Comparison of ENCODE assay signal across 1 cellular context in the genomic region with DNA sequence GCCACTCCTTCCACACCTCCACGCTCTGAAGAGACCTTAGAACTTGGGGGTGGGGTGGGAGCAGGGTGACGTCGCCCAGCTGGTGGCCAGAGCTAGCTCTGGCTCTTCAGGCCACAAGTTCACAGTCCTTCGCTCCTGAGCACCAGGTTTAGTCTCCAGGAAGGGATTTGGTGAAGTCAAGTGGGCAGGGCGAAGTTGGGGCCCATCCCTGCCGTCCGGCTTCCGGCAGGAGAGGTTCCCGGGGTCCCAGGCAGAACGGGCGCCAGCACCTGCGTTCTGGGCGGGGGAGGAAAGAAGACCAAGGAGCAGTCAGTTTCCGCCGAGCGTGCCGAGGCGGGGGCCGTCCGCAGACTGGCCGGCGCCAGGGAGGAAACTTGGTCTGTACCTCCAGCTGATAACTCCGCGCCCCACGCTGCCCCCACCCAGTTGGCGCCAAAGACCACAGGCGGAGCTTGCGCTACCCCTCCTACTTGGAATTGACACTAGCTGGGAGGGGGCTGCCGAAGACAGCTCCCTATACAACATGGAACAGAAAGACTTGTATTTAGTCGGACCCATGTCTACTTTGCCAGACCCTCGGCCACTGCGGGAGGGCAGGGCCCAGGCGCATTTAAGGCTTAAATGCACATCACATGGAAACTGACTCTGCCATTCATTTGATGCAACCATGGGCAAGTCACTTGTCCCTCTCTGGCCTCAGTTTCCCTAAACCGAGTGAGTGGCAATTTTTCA.
TF ChIP-seq lines count a peak whose summit lies in the region.

No MANE protein-coding gene starts in this region.

TF ChIP-seq in K562, 482 proteins besides CTCF, POLR2A, EP300 and RAD21 (continued from another document and continues in another):
- TF ChIP-seq, protein P1, sequence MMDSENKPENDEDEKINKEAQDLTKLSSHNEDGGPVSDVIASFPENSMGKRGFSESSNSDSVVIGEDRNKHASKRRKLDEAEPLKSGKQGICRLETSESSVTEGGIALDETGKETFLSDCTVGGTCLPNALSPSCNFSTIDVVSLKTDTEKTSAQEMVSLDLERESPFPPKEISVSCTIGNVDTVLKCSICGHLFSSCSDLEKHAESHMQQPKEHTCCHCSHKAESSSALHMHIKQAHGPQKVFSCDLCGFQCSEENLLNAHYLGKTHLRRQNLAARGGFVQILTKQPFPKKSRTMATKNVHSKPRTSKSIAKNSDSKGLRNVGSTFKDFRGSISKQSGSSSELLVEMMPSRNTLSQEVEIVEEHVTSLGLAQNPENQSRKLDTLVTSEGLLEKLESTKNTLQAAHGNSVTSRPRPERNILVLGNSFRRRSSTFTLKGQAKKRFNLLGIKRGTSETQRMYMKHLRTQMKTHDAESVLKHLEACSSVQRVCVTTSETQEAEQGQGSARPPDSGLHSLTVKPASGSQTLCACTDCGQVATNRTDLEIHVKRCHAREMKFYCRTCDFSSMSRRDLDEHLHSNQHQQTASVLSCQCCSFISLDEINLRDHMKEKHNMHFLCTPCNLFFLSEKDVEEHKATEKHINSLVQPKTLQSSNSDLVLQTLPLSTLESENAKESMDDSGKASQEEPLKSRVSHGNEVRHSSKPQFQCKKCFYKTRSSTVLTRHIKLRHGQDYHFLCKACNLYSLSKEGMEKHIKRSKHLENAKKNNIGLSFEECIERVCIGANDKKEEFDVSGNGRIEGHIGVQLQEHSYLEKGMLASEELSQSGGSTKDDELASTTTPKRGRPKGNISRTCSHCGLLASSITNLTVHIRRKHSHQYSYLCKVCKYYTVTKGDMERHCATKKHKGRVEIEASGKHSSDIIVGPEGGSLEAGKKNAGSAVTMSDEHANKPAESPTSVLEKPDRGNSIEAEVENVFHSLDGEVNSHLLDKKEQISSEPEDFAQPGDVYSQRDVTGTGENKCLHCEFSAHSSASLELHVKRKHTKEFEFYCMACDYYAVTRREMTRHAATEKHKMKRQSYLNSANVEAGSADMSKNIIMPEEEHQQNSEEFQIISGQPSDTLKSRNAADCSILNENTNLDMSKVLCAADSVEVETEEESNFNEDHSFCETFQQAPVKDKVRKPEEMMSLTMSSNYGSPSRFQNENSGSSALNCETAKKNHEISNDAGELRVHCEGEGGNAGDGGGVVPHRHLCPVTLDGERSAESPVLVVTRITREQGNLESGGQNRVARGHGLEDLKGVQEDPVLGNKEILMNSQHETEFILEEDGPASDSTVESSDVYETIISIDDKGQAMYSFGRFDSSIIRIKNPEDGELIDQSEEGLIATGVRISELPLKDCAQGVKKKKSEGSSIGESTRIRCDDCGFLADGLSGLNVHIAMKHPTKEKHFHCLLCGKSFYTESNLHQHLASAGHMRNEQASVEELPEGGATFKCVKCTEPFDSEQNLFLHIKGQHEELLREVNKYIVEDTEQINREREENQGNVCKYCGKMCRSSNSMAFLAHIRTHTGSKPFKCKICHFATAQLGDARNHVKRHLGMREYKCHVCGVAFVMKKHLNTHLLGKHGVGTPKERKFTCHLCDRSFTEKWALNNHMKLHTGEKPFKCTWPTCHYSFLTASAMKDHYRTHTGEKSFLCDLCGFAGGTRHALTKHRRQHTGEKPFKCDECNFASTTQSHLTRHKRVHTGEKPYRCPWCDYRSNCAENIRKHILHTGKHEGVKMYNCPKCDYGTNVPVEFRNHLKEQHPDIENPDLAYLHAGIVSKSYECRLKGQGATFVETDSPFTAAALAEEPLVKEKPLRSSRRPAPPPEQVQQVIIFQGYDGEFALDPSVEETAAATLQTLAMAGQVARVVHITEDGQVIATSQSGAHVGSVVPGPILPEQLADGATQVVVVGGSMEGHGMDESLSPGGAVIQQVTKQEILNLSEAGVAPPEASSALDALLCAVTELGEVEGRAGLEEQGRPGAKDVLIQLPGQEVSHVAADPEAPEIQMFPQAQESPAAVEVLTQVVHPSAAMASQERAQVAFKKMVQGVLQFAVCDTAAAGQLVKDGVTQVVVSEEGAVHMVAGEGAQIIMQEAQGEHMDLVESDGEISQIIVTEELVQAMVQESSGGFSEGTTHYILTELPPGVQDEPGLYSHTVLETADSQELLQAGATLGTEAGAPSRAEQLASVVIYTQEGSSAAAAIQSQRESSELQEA (IDR thresholded peaks at IDR 0.05; ENCODE audit: low read depth): no peak
- no peak; the same call in none of the 2 replicates for TF ChIP-seq SMARCE1 (IDR thresholded peaks at IDR 0.05)
- TF ChIP-seq, protein P2, sequence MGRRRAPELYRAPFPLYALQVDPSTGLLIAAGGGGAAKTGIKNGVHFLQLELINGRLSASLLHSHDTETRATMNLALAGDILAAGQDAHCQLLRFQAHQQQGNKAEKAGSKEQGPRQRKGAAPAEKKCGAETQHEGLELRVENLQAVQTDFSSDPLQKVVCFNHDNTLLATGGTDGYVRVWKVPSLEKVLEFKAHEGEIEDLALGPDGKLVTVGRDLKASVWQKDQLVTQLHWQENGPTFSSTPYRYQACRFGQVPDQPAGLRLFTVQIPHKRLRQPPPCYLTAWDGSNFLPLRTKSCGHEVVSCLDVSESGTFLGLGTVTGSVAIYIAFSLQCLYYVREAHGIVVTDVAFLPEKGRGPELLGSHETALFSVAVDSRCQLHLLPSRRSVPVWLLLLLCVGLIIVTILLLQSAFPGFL (CRISPR knock-in tag; IDR thresholded peaks at IDR 0.05): no peak
- no peak for TF ChIP-seq HDAC8 (tag; IDR thresholded peaks at IDR 0.05)
- 0 out of 2 replicates have a peak, but pooled peaks have one; percentile 23 for TF ChIP-seq ZC3H4 (CRISPR knock-in tag; IDR thresholded peaks at IDR 0.05; ENCODE audit: borderline replicate concordance)
- TF ChIP-seq SAFB (IDR thresholded peaks at IDR 0.05; ENCODE audit: borderline replicate concordance, low read depth, low read length): no peak
- peak; percentile 66 for TF ChIP-seq JUND (IDR thresholded peaks at IDR 0.05; ENCODE audit: borderline replicate concordance, low read depth, low read length)
- TF ChIP-seq JUND (tag; IDR thresholded peaks at IDR 0.05; ENCODE audit: borderline replicate concordance, low read depth, low read length): peak; percentile 47; the same call in 1 of the 3 replicates
- no peak for TF ChIP-seq HNRNPK (IDR thresholded peaks at IDR 0.05; ENCODE audit: low read depth, low read length, poor library complexity, severe bottlenecking)
- TF ChIP-seq ZNF324 (CRISPR knock-in tag; IDR thresholded peaks at IDR 0.05): no peak
- TF ChIP-seq ILK (tag; IDR thresholded peaks at IDR 0.05; ENCODE audit: borderline replicate concordance, low read depth): no peak
- TF ChIP-seq CAMTA2 (CRISPR knock-in tag; conservative IDR thresholded peaks at IDR 0.05): no peak
- no peak for TF ChIP-seq ZNF134 (CRISPR knock-in tag; conservative IDR thresholded peaks at IDR 0.05)
- TF ChIP-seq ZKSCAN1 (IDR thresholded peaks at IDR 0.05; ENCODE audit: low read depth, low read length): peak; percentile 12; the same call in 1 of the 2 replicates
- TF ChIP-seq, protein P3, sequence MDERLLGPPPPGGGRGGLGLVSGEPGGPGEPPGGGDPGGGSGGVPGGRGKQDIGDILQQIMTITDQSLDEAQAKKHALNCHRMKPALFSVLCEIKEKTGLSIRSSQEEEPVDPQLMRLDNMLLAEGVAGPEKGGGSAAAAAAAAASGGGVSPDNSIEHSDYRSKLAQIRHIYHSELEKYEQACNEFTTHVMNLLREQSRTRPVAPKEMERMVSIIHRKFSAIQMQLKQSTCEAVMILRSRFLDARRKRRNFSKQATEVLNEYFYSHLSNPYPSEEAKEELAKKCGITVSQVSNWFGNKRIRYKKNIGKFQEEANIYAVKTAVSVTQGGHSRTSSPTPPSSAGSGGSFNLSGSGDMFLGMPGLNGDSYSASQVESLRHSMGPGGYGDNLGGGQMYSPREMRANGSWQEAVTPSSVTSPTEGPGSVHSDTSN (CRISPR knock-in tag; IDR thresholded peaks at IDR 0.05; ENCODE audit: low read depth): no peak
- TF ChIP-seq, protein P3 (tag; conservative IDR thresholded peaks at IDR 0.05; ENCODE audit: low read depth): no peak
- TF ChIP-seq, protein P4, sequence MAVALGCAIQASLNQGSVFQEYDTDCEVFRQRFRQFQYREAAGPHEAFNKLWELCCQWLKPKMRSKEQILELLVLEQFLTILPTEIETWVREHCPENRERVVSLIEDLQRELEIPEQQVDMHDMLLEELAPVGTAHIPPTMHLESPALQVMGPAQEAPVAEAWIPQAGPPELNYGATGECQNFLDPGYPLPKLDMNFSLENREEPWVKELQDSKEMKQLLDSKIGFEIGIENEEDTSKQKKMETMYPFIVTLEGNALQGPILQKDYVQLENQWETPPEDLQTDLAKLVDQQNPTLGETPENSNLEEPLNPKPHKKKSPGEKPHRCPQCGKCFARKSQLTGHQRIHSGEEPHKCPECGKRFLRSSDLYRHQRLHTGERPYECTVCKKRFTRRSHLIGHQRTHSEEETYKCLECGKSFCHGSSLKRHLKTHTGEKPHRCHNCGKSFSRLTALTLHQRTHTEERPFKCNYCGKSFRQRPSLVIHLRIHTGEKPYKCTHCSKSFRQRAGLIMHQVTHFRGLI (CRISPR knock-in tag; IDR thresholded peaks at IDR 0.05): no peak
- TF ChIP-seq POU5F1 (IDR thresholded peaks at IDR 0.05; ENCODE audit: borderline replicate concordance, low read depth, low read length, partially characterized antibody): no peak
- no peak; the same call in 1 of the 2 replicates for TF ChIP-seq CC2D1A (IDR thresholded peaks at IDR 0.05)
- peak; percentile 80 for TF ChIP-seq HDAC3 (IDR thresholded peaks at IDR 0.05; ENCODE audit: borderline replicate concordance, partially characterized antibody)
- no peak for TF ChIP-seq DMBX1 (CRISPR knock-in tag; IDR thresholded peaks at IDR 0.05; ENCODE audit: borderline replicate concordance)
- TF ChIP-seq PHB (CRISPR knock-in tag; IDR thresholded peaks at IDR 0.05): 0 out of 2 replicates have a peak, but pooled peaks have one; percentile 5
- TF ChIP-seq NONO (IDR thresholded peaks at IDR 0.05; ENCODE audit: low read depth in 2 of 2, low read length in 1 of 2): peak in 1 of 2 experiments; percentile 72; a peak in 2 of 4 replicates
- TF ChIP-seq ZBTB8A (IDR thresholded peaks at IDR 0.05; ENCODE audit: partially characterized antibody): no peak
- TF ChIP-seq, protein P5, sequence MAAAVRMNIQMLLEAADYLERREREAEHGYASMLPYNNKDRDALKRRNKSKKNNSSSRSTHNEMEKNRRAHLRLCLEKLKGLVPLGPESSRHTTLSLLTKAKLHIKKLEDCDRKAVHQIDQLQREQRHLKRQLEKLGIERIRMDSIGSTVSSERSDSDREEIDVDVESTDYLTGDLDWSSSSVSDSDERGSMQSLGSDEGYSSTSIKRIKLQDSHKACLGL (CRISPR knock-in tag; IDR thresholded peaks at IDR 0.05; ENCODE audit: borderline replicate concordance, poor library complexity, severe bottlenecking): no peak
- TF ChIP-seq ZKSCAN8 (CRISPR knock-in tag; IDR thresholded peaks at IDR 0.05): no peak
- peak; percentile 83 for TF ChIP-seq SAP30 (IDR thresholded peaks at IDR 0.05; ENCODE audit: borderline replicate concordance, insufficient read depth, low read depth, low read length, poor library complexity, severe bottlenecking)
- TF ChIP-seq, protein P6, sequence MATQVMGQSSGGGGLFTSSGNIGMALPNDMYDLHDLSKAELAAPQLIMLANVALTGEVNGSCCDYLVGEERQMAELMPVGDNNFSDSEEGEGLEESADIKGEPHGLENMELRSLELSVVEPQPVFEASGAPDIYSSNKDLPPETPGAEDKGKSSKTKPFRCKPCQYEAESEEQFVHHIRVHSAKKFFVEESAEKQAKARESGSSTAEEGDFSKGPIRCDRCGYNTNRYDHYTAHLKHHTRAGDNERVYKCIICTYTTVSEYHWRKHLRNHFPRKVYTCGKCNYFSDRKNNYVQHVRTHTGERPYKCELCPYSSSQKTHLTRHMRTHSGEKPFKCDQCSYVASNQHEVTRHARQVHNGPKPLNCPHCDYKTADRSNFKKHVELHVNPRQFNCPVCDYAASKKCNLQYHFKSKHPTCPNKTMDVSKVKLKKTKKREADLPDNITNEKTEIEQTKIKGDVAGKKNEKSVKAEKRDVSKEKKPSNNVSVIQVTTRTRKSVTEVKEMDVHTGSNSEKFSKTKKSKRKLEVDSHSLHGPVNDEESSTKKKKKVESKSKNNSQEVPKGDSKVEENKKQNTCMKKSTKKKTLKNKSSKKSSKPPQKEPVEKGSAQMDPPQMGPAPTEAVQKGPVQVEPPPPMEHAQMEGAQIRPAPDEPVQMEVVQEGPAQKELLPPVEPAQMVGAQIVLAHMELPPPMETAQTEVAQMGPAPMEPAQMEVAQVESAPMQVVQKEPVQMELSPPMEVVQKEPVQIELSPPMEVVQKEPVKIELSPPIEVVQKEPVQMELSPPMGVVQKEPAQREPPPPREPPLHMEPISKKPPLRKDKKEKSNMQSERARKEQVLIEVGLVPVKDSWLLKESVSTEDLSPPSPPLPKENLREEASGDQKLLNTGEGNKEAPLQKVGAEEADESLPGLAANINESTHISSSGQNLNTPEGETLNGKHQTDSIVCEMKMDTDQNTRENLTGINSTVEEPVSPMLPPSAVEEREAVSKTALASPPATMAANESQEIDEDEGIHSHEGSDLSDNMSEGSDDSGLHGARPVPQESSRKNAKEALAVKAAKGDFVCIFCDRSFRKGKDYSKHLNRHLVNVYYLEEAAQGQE (CRISPR knock-in tag; IDR thresholded peaks at IDR 0.05; ENCODE audit: low read depth): no peak
- 0 out of 2 replicates have a peak, but pooled peaks have one; percentile 35 for TF ChIP-seq HNRNPL (IDR thresholded peaks at IDR 0.05; ENCODE audit: low read depth, low read length)
- TF ChIP-seq PHF21A (IDR thresholded peaks at IDR 0.05; ENCODE audit: borderline replicate concordance, low read depth): peak; percentile 26; the same call in 1 of the 2 replicates
- no peak for TF ChIP-seq U2AF2 (optimal IDR thresholded peaks at IDR 0.05; ENCODE audit: low read depth, low read length)
- peak; percentile 100 for TF ChIP-seq SMAD4 (CRISPR knock-in tag; conservative IDR thresholded peaks at IDR 0.05)
- TF ChIP-seq SIN3B (IDR thresholded peaks at IDR 0.05; ENCODE audit: low read depth): no peak
- peak; percentile 22; the same call in 1 of the 2 replicates for TF ChIP-seq ZNF24 (IDR thresholded peaks at IDR 0.05)
- TF ChIP-seq, protein P7, sequence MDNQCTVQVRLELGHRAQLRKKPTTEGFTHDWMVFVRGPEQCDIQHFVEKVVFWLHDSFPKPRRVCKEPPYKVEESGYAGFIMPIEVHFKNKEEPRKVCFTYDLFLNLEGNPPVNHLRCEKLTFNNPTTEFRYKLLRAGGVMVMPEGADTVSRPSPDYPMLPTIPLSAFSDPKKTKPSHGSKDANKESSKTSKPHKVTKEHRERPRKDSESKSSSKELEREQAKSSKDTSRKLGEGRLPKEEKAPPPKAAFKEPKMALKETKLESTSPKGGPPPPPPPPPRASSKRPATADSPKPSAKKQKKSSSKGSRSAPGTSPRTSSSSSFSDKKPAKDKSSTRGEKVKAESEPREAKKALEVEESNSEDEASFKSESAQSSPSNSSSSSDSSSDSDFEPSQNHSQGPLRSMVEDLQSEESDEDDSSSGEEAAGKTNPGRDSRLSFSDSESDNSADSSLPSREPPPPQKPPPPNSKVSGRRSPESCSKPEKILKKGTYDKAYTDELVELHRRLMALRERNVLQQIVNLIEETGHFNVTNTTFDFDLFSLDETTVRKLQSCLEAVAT (IDR thresholded peaks at IDR 0.05): peak in 1 of 2 experiments; percentile 15; a peak in 1 of 4 replicates
- TF ChIP-seq ASH1L (IDR thresholded peaks at IDR 0.05; ENCODE audit: borderline replicate concordance, low read depth, partially characterized antibody): no peak
- TF ChIP-seq POLR2G (IDR thresholded peaks at IDR 0.05; ENCODE audit: low read depth, low read length): peak; percentile 88
- no peak for TF ChIP-seq KHSRP (IDR thresholded peaks at IDR 0.05)
- no peak for TF ChIP-seq PTBP1 (IDR thresholded peaks at IDR 0.05; ENCODE audit: low read depth, low read length)
